9 cellular contexts compared by ENCODE assay signal in the genomic region with DNA sequence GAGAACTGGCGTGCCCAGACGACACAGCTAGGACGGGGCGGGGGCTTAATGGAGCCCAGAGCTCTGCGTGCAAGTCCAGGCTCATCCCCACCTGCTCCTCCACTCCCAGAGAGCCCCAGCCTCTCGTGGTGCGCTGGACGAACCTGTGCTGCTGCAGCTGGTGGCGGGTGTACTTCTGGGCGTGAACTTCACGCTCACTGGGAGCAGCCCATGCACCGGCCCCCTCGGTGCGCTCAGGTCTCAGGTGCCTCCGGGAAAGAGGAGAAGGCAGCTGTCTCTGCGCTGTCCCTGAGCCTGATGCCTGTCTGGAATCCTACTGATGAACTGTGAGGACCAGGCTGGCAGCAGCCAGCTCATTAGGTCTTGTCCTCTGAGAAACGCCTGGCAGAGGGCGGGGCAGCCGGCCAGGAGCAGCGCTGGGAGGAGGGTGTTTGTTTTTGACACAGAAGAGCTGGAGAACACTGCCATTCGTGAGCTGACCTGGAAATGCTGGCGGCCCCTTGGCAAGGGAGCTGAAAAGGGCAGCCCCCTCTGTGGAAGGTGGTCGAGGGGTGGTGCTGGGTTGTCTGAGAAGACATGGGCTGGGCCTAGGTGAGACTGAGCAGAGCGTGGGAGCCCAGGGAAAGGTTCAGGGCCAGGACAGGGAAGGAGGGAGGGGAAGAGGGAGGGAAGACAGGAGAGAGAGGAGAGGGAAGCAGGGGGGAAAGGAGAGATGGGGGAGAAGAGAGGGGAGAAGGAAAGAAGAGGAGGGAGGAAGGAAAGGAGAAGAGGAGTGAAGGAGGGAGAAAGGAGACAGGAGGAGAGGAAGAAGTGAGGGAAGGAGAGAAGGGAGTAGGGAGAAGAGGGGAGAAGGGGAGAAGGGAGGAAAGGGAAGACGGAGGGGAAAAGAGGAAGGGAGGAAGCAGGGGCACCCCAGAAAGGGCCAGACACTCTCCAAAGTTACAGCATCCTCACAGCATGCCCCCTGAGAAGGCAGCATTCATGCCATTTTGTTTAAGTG. TPM values are rescaled to one million over a fixed set of nuclear protein-coding genes. Genes with fewer than 3 reads are reported as not detected.
DNase-seq lines count a peak whose midpoint lies in the region; ATAC-seq lines count a peak whose summit lies in the region.
"Had no signal": no experiment of that assay in that cellular context is flagged by ENCODE, and none has a peak within 500 bp of the region (broad histone marks: within the 10 kb centered on the region; RNA-seq: fewer than 3 reads in every experiment).

No MANE protein-coding gene starts in this region.

- ATAC-seq in HG03378 (IDR thresholded peaks at IDR 0.05; ENCODE audit: unreplicated experiment) (no peak), HG03439 (IDR thresholded peaks at IDR 0.05; ENCODE audit: unreplicated experiment) (no peak)
- ATAC-seq in activated T-helper 17 cell treated with anti-CD3 and anti-CD28 coated beads, Interleukin-2, amount 50 U/mL, for 72 hours (replicated peaks) = no peak

- no peak overlapping the region for H3K4me3 Mint-ChIP-seq in activated T-helper 17 cell treated with anti-CD3 and anti-CD28 coated beads, Interleukin-2, amount 50 U/mL, for 72 hours

- H3K27ac Mint-ChIP-seq in activated T-helper 17 cell treated with anti-CD3 and anti-CD28 coated beads, Interleukin-2, amount 50 U/mL, for 72 hours = no peak overlapping the region

- no peaks in the 10 kb centered on the region for H3K9me3 Mint-ChIP-seq in activated T-helper 17 cell treated with anti-CD3 and anti-CD28 coated beads, Interleukin-2, amount 50 U/mL, for 72 hours
- H3K9me3 Mint-ChIP-seq: IgD-negative memory B cell had no signal

- H3K27me3 Mint-ChIP-seq in activated T-helper 17 cell treated with anti-CD3 and anti-CD28 coated beads, Interleukin-2, amount 50 U/mL, for 72 hours = no peaks in the 10 kb centered on the region
- H3K27me3 Mint-ChIP-seq: IgD-negative memory B cell had no signal

- no peaks in the 10 kb centered on the region for H3K36me3 Mint-ChIP-seq in activated T-helper 17 cell treated with anti-CD3 and anti-CD28 coated beads, Interleukin-2, amount 50 U/mL, for 72 hours (ENCODE audit: low read depth)

- DNase-seq in Ammon's horn (ENCODE audit: low spot score) = peak; percentile 43
- peak; percentile 38 for DNase-seq in NCI-H1694 (lab: John Stamatoyannopoulos, UW)
- DNase-seq in cerebellar cortex (ENCODE audit: low spot score) = peak; percentile 49
- peak; percentile 47 for DNase-seq in myocyte (ENCODE audit: low read depth)
- no peak for DNase-seq in central memory CD4-positive, alpha-beta T cell

- H3K4me1 Mint-ChIP-seq in activated T-helper 17 cell treated with anti-CD3 and anti-CD28 coated beads, Interleukin-2, amount 50 U/mL, for 72 hours = no peaks in the 10 kb centered on the region

RNA-seq across cellular contexts. Expression of gene TNS3, which starts 53.5 kb away (rescaled TPM):
- 241 and 322 TPM in 2 replicates for total RNA-seq in myocyte
- polyA plus RNA-seq in myocyte (2012) = 267 TPM
- under 1 TPM; 0.37 to 0.71 TPM for total RNA-seq in activated T-helper 17 cell treated with anti-CD3 and anti-CD28 coated beads, Interleukin-2, amount 50 U/mL, for 72 hours

Comparison
In these comparisons a context has a peak if more than half of its experiments do, and no peak if none do; other contexts are left out.
1. RNA of gene TNS3, which starts 53.5 kb away (total RNA-seq): 241 to 322 TPM in myocyte; 0.37 to 0.71 TPM in activated T-helper 17 cell treated with anti-CD3 and anti-CD28 coated beads, Interleukin-2, amount 50 U/mL, for 72 hours; every median in the first group is over 100 times any median in the second.